Comparison of ENCODE assay signal across 33 cellular contexts in the genomic region with DNA sequence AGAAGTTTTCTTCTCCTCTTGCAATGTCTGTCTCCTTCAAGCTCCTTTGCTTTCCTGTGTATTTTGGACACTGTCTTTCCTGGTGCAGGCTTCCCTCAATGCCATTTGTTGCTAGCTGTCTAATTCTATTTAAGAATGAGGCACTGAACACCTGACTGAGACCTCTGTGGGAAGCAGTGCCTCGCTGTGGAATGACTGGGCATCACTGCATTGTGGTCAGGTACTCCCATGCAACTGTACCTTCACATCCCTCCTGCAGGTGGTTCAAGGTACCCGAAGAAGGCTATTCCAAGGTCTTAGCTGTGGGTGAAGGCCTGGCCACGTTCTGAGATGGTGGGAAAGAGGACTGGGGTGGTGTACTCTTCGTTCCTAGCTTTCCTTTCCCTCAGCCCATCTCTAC.
"Had no signal": no experiment of that assay in that cellular context is flagged by ENCODE, and none has a peak within 500 bp of the region (broad histone marks: within the 10 kb centered on the region; RNA-seq: fewer than 3 reads in every experiment).

No MANE protein-coding gene starts in this region.

- FAIRE-seq: endothelial cell of umbilical vein, pancreas, small intestine had no signal

- ATAC-seq: activated CD4-positive, alpha-beta T cell treated with anti-CD3 and anti-CD28 coated beads for 36 hours; effector memory CD8-positive, alpha-beta T cell; naive thymus-derived CD4-positive, alpha-beta T cell; pancreas; psoas muscle; stimulated activated memory B cell treated with anti-CD40 and anti-IgM and Interleukin-4, amounts not matched to agents 10 μg/mL and 1 μg/mL and 100 μg/mL, for 72 hours; stimulated activated naive CD8-positive, alpha-beta T cell treated with anti-CD3 and anti-CD28 coated beads, Interleukin-15, amount 100 ng/mL, for 72 hours had no signal

- H3K36me3 Mint-ChIP-seq: activated naive CD4-positive, alpha-beta T cell treated with anti-CD3 and anti-CD28 coated beads, Interleukin-2, amount 10 ng/mL, durations not matched to agents 7 days and 5 days; activated naive CD8-positive, alpha-beta T cell treated with anti-CD3 and anti-CD28 coated beads, Interleukin-2, amount 10 ng/mL, durations not matched to agents 7 days and 5 days; brain; immature natural killer cell; memory B cell; naive thymus-derived CD4-positive, alpha-beta T cell; stimulated activated memory B cell treated with anti-CD40 and anti-IgM and Interleukin-4, amounts not matched to agents 10 μg/mL and 1 μg/mL and 100 μg/mL, for 72 hours; type B pancreatic cell had no signal

- H3K27me3 Mint-ChIP-seq: activated naive CD4-positive, alpha-beta T cell treated with anti-CD3 and anti-CD28 coated beads, Interleukin-2, amount 10 ng/mL, durations not matched to agents 7 days and 5 days; memory B cell; stimulated activated memory B cell treated with anti-CD40 and anti-IgM and Interleukin-4, amounts not matched to agents 10 μg/mL and 1 μg/mL and 100 μg/mL, for 72 hours had no signal

- H3K36me3 ChIP-seq: ascending aorta, pancreas, sigmoid colon, vagina had no signal

- H3K4me3 ChIP-seq: ascending aorta, pancreas, psoas muscle, sigmoid colon, vagina had no signal

- DNase-seq: activated CD4-positive, alpha-beta T cell treated with anti-CD3 and anti-CD28 coated beads for 36 hours; activated CD4-positive, alpha-beta T cell treated with anti-CD3 and anti-CD28 coated beads, Interleukin-2, amount 50 U/mL, for 4 hours; activated CD4-positive, CD25-positive, alpha-beta regulatory T cell; activated CD8-positive, alpha-beta memory T cell treated with anti-CD3 and anti-CD28 coated beads for 24 hours; activated effector memory CD4-positive, alpha-beta T cell treated with anti-CD3 and anti-CD28 coated beads, Interleukin-2, amount 50 U/mL, for 16 hours; activated naive CD4-positive, alpha-beta T cell treated with anti-CD3 and anti-CD28 coated beads, Interleukin-2, amount 10 ng/mL, durations not matched to agents 7 days and 5 days; activated naive CD8-positive, alpha-beta T cell treated with anti-CD3 and anti-CD28 coated beads, Interleukin-2, amount 10 ng/mL, durations not matched to agents 7 days and 5 days; caudate nucleus; cortex of kidney; effector memory CD8-positive, alpha-beta T cell; head of caudate nucleus; hypothalamus; immature natural killer cell; midbrain; naive thymus-derived CD4-positive, alpha-beta T cell; nucleus accumbens; pancreas; psoas muscle; sigmoid colon; small intestine; stimulated activated CD4-positive, alpha-beta T cell treated with anti-CD3 and anti-CD28 coated beads, Interleukin-4, amount 100 ng/mL, for 24 hours; stimulated activated naive CD8-positive, alpha-beta T cell treated with anti-CD3 and anti-CD28 coated beads, Interleukin-15, amount 100 ng/mL, for 72 hours; substantia nigra had no signal

- H3K4me1 Mint-ChIP-seq: activated CD4-positive, alpha-beta T cell treated with anti-CD3 and anti-CD28 coated beads for 36 hours; activated naive CD4-positive, alpha-beta T cell treated with anti-CD3 and anti-CD28 coated beads, Interleukin-2, amount 10 ng/mL, durations not matched to agents 7 days and 5 days; activated naive CD8-positive, alpha-beta T cell treated with anti-CD3 and anti-CD28 coated beads, Interleukin-2, amount 10 ng/mL, durations not matched to agents 7 days and 5 days; brain; immature natural killer cell; memory B cell; naive thymus-derived CD4-positive, alpha-beta T cell; neural crest cell; stimulated activated memory B cell treated with anti-CD40 and anti-IgM and Interleukin-4, amounts not matched to agents 10 μg/mL and 1 μg/mL and 100 μg/mL, for 72 hours; stimulated activated naive CD8-positive, alpha-beta T cell treated with anti-CD3 and anti-CD28 coated beads, Interleukin-15, amount 100 ng/mL, for 72 hours had no signal

- H3K9me3 Mint-ChIP-seq: activated naive CD4-positive, alpha-beta T cell treated with anti-CD3 and anti-CD28 coated beads, Interleukin-2, amount 10 ng/mL, durations not matched to agents 7 days and 5 days; activated naive CD8-positive, alpha-beta T cell treated with anti-CD3 and anti-CD28 coated beads, Interleukin-2, amount 10 ng/mL, durations not matched to agents 7 days and 5 days; activated T-helper 1 cell treated with anti-CD3 and anti-CD28 coated beads, Interleukin-12 subunit alpha, Interleukin-12 subunit beta, Interleukin-2, Interleukin-4 antibody, amounts not matched to agents 30 ng/mL and 10 ng/mL and 1 ng/mL, durations not matched to agents 14 hours and 24 hours and 36 hours; effector memory CD8-positive, alpha-beta T cell; immature natural killer cell; neural crest cell; stimulated activated naive CD8-positive, alpha-beta T cell treated with anti-CD3 and anti-CD28 coated beads, Interleukin-15, amount 100 ng/mL, for 72 hours; T-helper 2 cell treated with Interferon-gamma antibody and Interleukin-4, amounts not matched to agents 5 μg/mL and 100 μg/mL, for 36 hours; type B pancreatic cell had no signal

- H3K4me3 Mint-ChIP-seq: activated CD4-positive, alpha-beta T cell treated with anti-CD3 and anti-CD28 coated beads for 36 hours; activated naive CD4-positive, alpha-beta T cell treated with anti-CD3 and anti-CD28 coated beads, Interleukin-2, amount 10 ng/mL, durations not matched to agents 7 days and 5 days; activated naive CD8-positive, alpha-beta T cell treated with anti-CD3 and anti-CD28 coated beads, Interleukin-2, amount 10 ng/mL, durations not matched to agents 7 days and 5 days; activated T-helper 1 cell treated with anti-CD3 and anti-CD28 coated beads, Interleukin-12 subunit alpha, Interleukin-12 subunit beta, Interleukin-2, Interleukin-4 antibody, amounts not matched to agents 30 ng/mL and 10 ng/mL and 1 ng/mL, durations not matched to agents 14 hours and 24 hours and 36 hours; brain; effector memory CD8-positive, alpha-beta T cell; immature natural killer cell; memory B cell; naive thymus-derived CD4-positive, alpha-beta T cell; neural crest cell; stimulated activated memory B cell treated with anti-CD40 and anti-IgM and Interleukin-4, amounts not matched to agents 10 μg/mL and 1 μg/mL and 100 μg/mL, for 72 hours; stimulated activated naive CD8-positive, alpha-beta T cell treated with anti-CD3 and anti-CD28 coated beads, Interleukin-15, amount 100 ng/mL, for 72 hours; T-helper 2 cell treated with Interferon-gamma antibody and Interleukin-4, amounts not matched to agents 5 μg/mL and 100 μg/mL, for 36 hours; type B pancreatic cell had no signal

- H3K27ac Mint-ChIP-seq: activated CD4-positive, alpha-beta T cell treated with anti-CD3 and anti-CD28 coated beads for 36 hours; activated naive CD4-positive, alpha-beta T cell treated with anti-CD3 and anti-CD28 coated beads, Interleukin-2, amount 10 ng/mL, durations not matched to agents 7 days and 5 days; activated naive CD8-positive, alpha-beta T cell treated with anti-CD3 and anti-CD28 coated beads, Interleukin-2, amount 10 ng/mL, durations not matched to agents 7 days and 5 days; activated T-helper 1 cell treated with anti-CD3 and anti-CD28 coated beads, Interleukin-12 subunit alpha, Interleukin-12 subunit beta, Interleukin-2, Interleukin-4 antibody, amounts not matched to agents 30 ng/mL and 10 ng/mL and 1 ng/mL, durations not matched to agents 14 hours and 24 hours and 36 hours; brain; effector memory CD8-positive, alpha-beta T cell; immature natural killer cell; memory B cell; naive thymus-derived CD4-positive, alpha-beta T cell; stimulated activated memory B cell treated with anti-CD40 and anti-IgM and Interleukin-4, amounts not matched to agents 10 μg/mL and 1 μg/mL and 100 μg/mL, for 72 hours; stimulated activated naive CD8-positive, alpha-beta T cell treated with anti-CD3 and anti-CD28 coated beads, Interleukin-15, amount 100 ng/mL, for 72 hours; T-helper 2 cell treated with Interferon-gamma antibody and Interleukin-4, amounts not matched to agents 5 μg/mL and 100 μg/mL, for 36 hours; type B pancreatic cell had no signal

- H3K27ac ChIP-seq: ascending aorta, pancreas, psoas muscle, sigmoid colon, vagina had no signal

- H3K9me3 ChIP-seq: ascending aorta, pancreas, psoas muscle, sigmoid colon, vagina had no signal

- H3K27me3 ChIP-seq: ascending aorta, pancreas, sigmoid colon, vagina had no signal

- H3K4me1 ChIP-seq: ascending aorta, pancreas, psoas muscle, sigmoid colon, vagina had no signal
